ENCODE assay signal across 8 cellular contexts in genomic region chr20:32652739-32653526, GRCh38. TPM values are rescaled to one million over a fixed set of nuclear protein-coding genes. Genes with fewer than 3 reads are reported as not detected.
DNase-seq lines count a peak whose midpoint lies in the region; TF ChIP-seq lines count a peak whose summit lies in the region.

No MANE protein-coding gene starts in this region.

- no peak overlapping the region for H3K4me3 Mint-ChIP-seq in neural progenitor cell

- POLR2A ChIA-PET in RWPE1 (lab: Yijun Ruan, JAX; ENCODE audit: low non-redundant PET): interaction anchor here (0.7 kb wide), 1 partner anchor 33 kb away, joined by 4 read pairs; no protein-coding TSS in a partner anchor

- no peaks in the 10 kb centered on the region for H3K9me3 Mint-ChIP-seq in neural progenitor cell

- H3K4me1 ChIP-seq in Karpas-422 (ENCODE audit: low read length) (peaks cover 8% of the 10 kb centered on the region), neural progenitor cell (peaks cover 15% of the 10 kb centered on the region), stomach (peaks cover 0 to 14% (median 9%) of the 10 kb centered on the region in 4 donors)

- no peak for TF ChIP-seq EP300 in stomach (IDR thresholded peaks at IDR 0.05)

- peak; percentile 98 for TF ChIP-seq CTCF in RWPE1 (conservative IDR thresholded peaks at IDR 0.05; ENCODE audit: low read depth)
- TF ChIP-seq CTCF in neural progenitor cell (IDR thresholded peaks at IDR 0.05): peak; percentile 99
- TF ChIP-seq CTCF in stomach (IDR thresholded peaks at IDR 0.05): peak in 6 of 7 experiments; percentile 87 to 96 (median 92)

- no peaks in the 10 kb centered on the region for H3K79me2 ChIP-seq in Karpas-422 (ENCODE audit: low read length)
- no peaks in the 10 kb centered on the region for H3K79me2 ChIP-seq in neural progenitor cell (ENCODE audit: low read depth)

- no peak overlapping the region for H3K4me3 ChIP-seq in Karpas-422 (ENCODE audit: low read length)
- H3K4me3 ChIP-seq in neural progenitor cell: no peak overlapping the region
- H3K4me3 ChIP-seq in stomach: no peak overlapping the region

- H3K9ac ChIP-seq in Karpas-422 (ENCODE audit: low read length) (no peak overlapping the region), neural progenitor cell (no peak overlapping the region)

- no peaks in the 10 kb centered on the region for H3K27me3 ChIP-seq in Karpas-422 (ENCODE audit: low read length)
- H3K27me3 ChIP-seq in neural progenitor cell: no peaks in the 10 kb centered on the region
- H3K27me3 ChIP-seq in stomach: peaks cover 0 to 2% (median 0%) of the 10 kb centered on the region in 3 donors

- DNase-seq in SIG-M5 treated with dmso at 0.1 percent for 504 hours (lab: John Stamatoyannopoulos, UW; ENCODE audit: unreplicated experiment): peak; percentile 88
- no peak for DNase-seq in SIG-M5 (lab: John Stamatoyannopoulos, UW)
- DNase-seq in Karpas-422: peak; percentile 90
- DNase-seq in RWPE1 (ENCODE audit: low spot score): peak; percentile 95
- peak; percentile 81 to 90 for DNase-seq in activated T-helper 1 cell treated with anti-CD3 and anti-CD28 coated beads, Interleukin-2, amount 50 U/mL, for 16 hours (ENCODE audit: low read depth in 1 of 2, low spot score in 1 of 2)
- DNase-seq in fibroblast of peridontal ligament (ENCODE audit: extremely low read depth): peak; percentile 76
- DNase-seq in neural progenitor cell (ENCODE audit: low spot score): peak; percentile 84
- DNase-seq in stomach: peak; percentile 88

- intact Hi-C loops in stomach (cut with DNase I; ENCODE audit: low total_unique reads): loop anchor here (5.0 kb wide), 1 partner anchor 131 kb away; no protein-coding TSS in a partner anchor

- H4K20me1 ChIP-seq in Karpas-422 (ENCODE audit: insufficient read depth, low read depth, low read length): no peaks in the 10 kb centered on the region
- H4K20me1 ChIP-seq in neural progenitor cell (ENCODE audit: low read depth): no peaks in the 10 kb centered on the region

- 0 to 8% (median 2%) methylated on average over 5 to 8 of the region's 8 CpGs for WGBS in stomach, 5 donors

- H3F3A ChIP-seq in neural progenitor cell (ENCODE audit: low read depth): peaks cover 4% of the 10 kb centered on the region

- H3K9me2 ChIP-seq in Karpas-422 (replicated peaks; ENCODE audit: insufficient read depth, low read length): no peaks in the 10 kb centered on the region

- H3K36me3 ChIP-seq in Karpas-422 (ENCODE audit: insufficient read depth, low read length): no peaks in the 10 kb centered on the region
- no peaks in the 10 kb centered on the region for H3K36me3 ChIP-seq in neural progenitor cell
- no peaks in the 10 kb centered on the region for H3K36me3 ChIP-seq in stomach

- H3K9me3 ChIP-seq in Karpas-422 (ENCODE audit: low read length) (no peaks in the 10 kb centered on the region), neural progenitor cell (ENCODE audit: low read depth) (no peaks in the 10 kb centered on the region), stomach (no peaks in the 10 kb centered on the region)

- no peak for TF ChIP-seq POLR2A in stomach (IDR thresholded peaks at IDR 0.05)

- H2AFZ ChIP-seq in Karpas-422 (ENCODE audit: low read length): no peak overlapping the region
- H2AFZ ChIP-seq in neural progenitor cell (replicated peaks): no peak overlapping the region

- H3K27me3 Mint-ChIP-seq in neural progenitor cell (ENCODE audit: insufficient read depth, low read depth): peaks cover under 1% of the 10 kb centered on the region

- H3K27ac Mint-ChIP-seq in neural progenitor cell: no peak overlapping the region

- CTCF ChIA-PET in RWPE1 (lab: Yijun Ruan, JAX): interaction anchor here (0.6 to 6.3 kb wide), 40 partner anchors 8 to 688 kb away, joined by 3 to 184 read pairs (median 4); partner anchors contain the start of gene C20orf203

- H3K4me2 ChIP-seq in Karpas-422 (ENCODE audit: low read depth, low read length, poor library complexity, severe bottlenecking) (no peak overlapping the region), neural progenitor cell (no peak overlapping the region)

- H3K27ac ChIP-seq in Karpas-422 (ENCODE audit: low read length): no peak overlapping the region
- no peak overlapping the region for H3K27ac ChIP-seq in RWPE1
- H3K27ac ChIP-seq in neural progenitor cell: no peak overlapping the region
- no peak overlapping the region for H3K27ac ChIP-seq in stomach

- H3K4me1 Mint-ChIP-seq in neural progenitor cell: peaks cover 5% of the 10 kb centered on the region

- no peaks in the 10 kb centered on the region for H3K36me3 Mint-ChIP-seq in neural progenitor cell

RNA-seq across cellular contexts. Expression of gene C20orf203, which starts 20.8 kb away (rescaled TPM):
- total RNA-seq in Karpas-422 (2014; rRNA removed; shearing (Covaris generic); ENCODE audit: low replicate concordance): not detected in 2 replicates
- total RNA-seq in neural progenitor cell (ENCODE audit: low replicate concordance) (0.12 and 0.32 TPM in 2 replicates), stomach (under 1 TPM in 1 of 5 donors, not detected in 4; 0.37 TPM)
- polyA plus RNA-seq in stomach: under 1 TPM in 1 of 3 donors, not detected in 2; 0.03 TPM
